11 cellular contexts compared by ENCODE assay signal in genomic region chr21:36430841-36431240, GRCh38. TPM values are rescaled to one million over a fixed set of nuclear protein-coding genes. Genes with fewer than 3 reads are reported as not detected.
DNase-seq lines count a peak whose midpoint lies in the region; ATAC-seq and TF ChIP-seq lines count a peak whose summit lies in the region.
"Had no signal": no experiment of that assay in that cellular context is flagged by ENCODE, and none has a peak within 500 bp of the region (broad histone marks: within the 10 kb centered on the region; RNA-seq: fewer than 3 reads in every experiment).

No MANE protein-coding gene starts in this region.

- no peaks in the 10 kb centered on the region for H3K79me2 ChIP-seq in GM23248 (ENCODE audit: insufficient read depth)

- peak overlapping the region; percentile 78 for H3K4me2 ChIP-seq in GM23248 (ENCODE audit: unreplicated experiment)

- peak; percentile 33 for DNase-seq in GM23248
- no peak for DNase-seq in T-cell
- no peak for DNase-seq in esophagus muscularis mucosa (ENCODE audit: extremely low spot score)
- no peak for DNase-seq in retinal pigment epithelial cell (ENCODE audit: low read depth)
- no peak for DNase-seq in AML-193 (lab: John Stamatoyannopoulos, UW)
- DNase-seq in HPDE6-E6E7 (ENCODE audit: extremely low spot score), result no peak
- no peak for DNase-seq in medulla oblongata (ENCODE audit: extremely low spot score)
- DNase-seq: NCI-H2029 treated with DMSO at 0.1 percent for 48 hours had no signal

- CTCF ChIA-PET in T-cell (lab: Charles Lee), result no interaction called here

- in situ Hi-C loops in GM23248 (cut with MboI), result no loop called here

- H3K27ac ChIP-seq in GM23248 (peak overlapping the region; percentile 85), esophagus muscularis mucosa (replicated peaks in 1 of 4) (peak overlapping the region; percentile 46 to 75 (median 60))
- H3K27ac ChIP-seq: HL-60, SK-N-MC had no signal

- POLR2A ChIA-PET in T-cell (lab: Charles Lee), result no interaction called here

- TF ChIP-seq EP300 in esophagus muscularis mucosa (IDR thresholded peaks at IDR 0.05), result no peak

- intact Hi-C loops in esophagus muscularis mucosa (cut with DNase I), result no loop called here

- H3K36me3 ChIP-seq in GM23248 (ENCODE audit: low read depth) (no peaks in the 10 kb centered on the region), esophagus muscularis mucosa (no peaks in the 10 kb centered on the region)

- peaks cover 26% of the 10 kb centered on the region for H3K4me1 ChIP-seq in GM23248 (ENCODE audit: insufficient read depth)
- peaks cover 8 to 19% (median 15%) of the 10 kb centered on the region in 4 donors for H3K4me1 ChIP-seq in esophagus muscularis mucosa

- peaks cover 19% of the 10 kb centered on the region for H3F3A ChIP-seq in GM23248 (ENCODE audit: insufficient read depth)

- no peaks in the 10 kb centered on the region for H3K36me3 Mint-ChIP-seq in T-cell

- H3K27ac Mint-ChIP-seq in T-cell, result peak overlapping the region in 1 of 2 donors; percentile 91

- peak overlapping the region in 2 of 3 donors; percentile 71 to 80 for H3K4me3 Mint-ChIP-seq in T-cell

- H3K4me3 ChIP-seq in GM23248, result peak overlapping the region; percentile 60
- peak overlapping the region in 3 of 4 donors; percentile 20 to 30 (median 22) for H3K4me3 ChIP-seq in esophagus muscularis mucosa
- H3K4me3 ChIP-seq in retinal pigment epithelial cell (ENCODE audit: low read length), result peak overlapping the region; percentile 37
- H3K4me3 ChIP-seq: SK-N-MC had no signal

- no peaks in the 10 kb centered on the region for H3K9me2 ChIP-seq in GM23248 (ENCODE audit: insufficient read depth)

- peaks cover 14 to 26% (median 15%) of the 10 kb centered on the region in 3 donors for H3K4me1 Mint-ChIP-seq in T-cell

- ATAC-seq in T-cell (replicated peaks in 1 of 4), result no peak
- ATAC-seq in GM19455 (IDR thresholded peaks at IDR 0.05; ENCODE audit: unreplicated experiment), result no peak

- H2AFZ ChIP-seq in GM23248, result peak overlapping the region; percentile 21; the same call in 1 of the 2 replicates

- no peaks in the 10 kb centered on the region for H3K9me3 Mint-ChIP-seq in T-cell

- WGBS in GM23248 (ENCODE audit: low coverage in 1 of 2, low lambda C conversion rate in 2 of 2, missing lambda C conversion rate in 2 of 2), 2 experiments, result 62 to 66% methylated on average over 4 of the region's 4 CpGs
- WGBS in esophagus muscularis mucosa, result 73% methylated on average over 4 of the region's 4 CpGs

- TF ChIP-seq CTCF in esophagus muscularis mucosa (IDR thresholded peaks at IDR 0.05) (no peak), retinal pigment epithelial cell (conservative IDR thresholded peaks at IDR 0.05; ENCODE audit: low read depth, low read length) (no peak)

- H4K20me1 ChIP-seq in GM23248 (ENCODE audit: insufficient read depth), result no peaks in the 10 kb centered on the region

- H3K9me3 ChIP-seq in GM23248 (ENCODE audit: low read depth) (no peaks in the 10 kb centered on the region), esophagus muscularis mucosa (no peaks in the 10 kb centered on the region)

- TF ChIP-seq POLR2A in esophagus muscularis mucosa (IDR thresholded peaks at IDR 0.05; ENCODE audit: low read depth), result no peak

- peaks cover 27 to 37% of the 10 kb centered on the region in 2 donors for H3K27me3 Mint-ChIP-seq in T-cell

- no peaks in the 10 kb centered on the region for H3K27me3 ChIP-seq in GM23248 (replicated peaks; ENCODE audit: insufficient read depth)
- H3K27me3 ChIP-seq in esophagus muscularis mucosa, result peaks cover 0 to 8% (median 0%) of the 10 kb centered on the region in 4 donors

- H3K9ac ChIP-seq in GM23248, result peak overlapping the region; percentile 70

RNA-seq across cellular contexts. Expression of gene CHAF1B, which starts 45.6 kb away (rescaled TPM):
- 3.0 and 3.3 TPM in 2 replicates for total RNA-seq in GM23248 (2014; rRNA removed; shearing (Covaris generic))
- polyA plus RNA-seq in GM23248 (2016; fragmentation: Nextera tagmentation; extraction: Ambion mirVana), result 5.2 and 5.3 TPM in 2 replicates
- total RNA-seq in T-cell (1 to 10 TPM; 2.1 to 5.1 (median 3.5) TPM), esophagus muscularis mucosa (1 to 10 TPM in 2 of 4 donors, under 1 TPM in 2; 0.83 to 1.6 (median 1.2) TPM)

RNA-seq across cellular contexts. Expression of gene CLDN14, which starts 49.1 kb away (rescaled TPM):
- 0.51 TPM in 1 of 2 replicates, not detected in the other for total RNA-seq in GM23248 (2014; rRNA removed; shearing (Covaris generic))
- polyA plus RNA-seq in GM23248 (2016; fragmentation: Nextera tagmentation; extraction: Ambion mirVana), result 0.28 TPM in 1 of 2 replicates, not detected in the other
- not detected for total RNA-seq in T-cell
- not detected for total RNA-seq in esophagus muscularis mucosa
